Comparison of ENCODE assay signal across 1 cellular context in the genomic region with DNA sequence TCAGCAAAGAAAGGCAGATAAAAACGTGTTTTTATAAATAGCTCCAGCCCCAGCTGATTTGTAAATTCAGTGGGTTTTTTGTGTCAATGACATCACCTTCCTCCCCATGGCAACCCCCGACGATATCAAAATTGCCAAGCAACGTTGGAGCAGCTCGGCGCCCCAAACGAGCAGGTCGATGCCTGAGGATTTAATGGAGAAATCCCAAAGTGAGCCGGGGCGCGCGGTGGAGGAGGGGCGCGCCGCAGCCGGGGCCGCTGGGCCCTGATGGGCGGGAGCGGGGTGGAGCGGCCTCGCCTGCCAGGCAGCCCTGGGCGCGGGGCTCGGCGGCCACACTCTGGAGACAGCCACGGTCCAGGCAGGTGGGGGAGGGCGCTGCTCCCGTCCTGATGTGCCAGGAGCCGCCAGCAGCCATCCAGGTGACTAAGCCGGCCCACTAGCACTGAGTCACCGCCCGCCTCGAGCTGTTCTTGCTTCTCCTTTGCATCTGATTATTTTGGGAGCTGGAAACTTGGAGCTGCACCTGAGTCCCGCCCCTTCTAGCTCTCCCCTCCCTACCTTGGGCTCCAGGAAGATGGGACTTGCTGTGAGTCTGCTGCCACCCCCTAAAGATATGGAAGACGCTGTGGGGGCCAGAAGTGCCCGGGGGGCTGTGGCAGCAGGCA.
A peak's percentile ranks its signal among the peaks of the same experiment; 100 is the strongest.
TF ChIP-seq lines count a peak whose summit lies in the region.

A gene (plus strand): TSS at position 137 of the 665 bp plus-strand sequence. CDS start 25,723 bp downstream, outside the sequence.

TF ChIP-seq in IMR-90, 13 proteins besides CTCF, POLR2A, EP300 and RAD21:
- TF ChIP-seq NFE2L2 (IDR thresholded peaks at IDR 0.05; ENCODE audit: low read depth, low read length), result no peak
- TF ChIP-seq RCOR1 (IDR thresholded peaks at IDR 0.05; ENCODE audit: insufficient replicate concordance, low read length), result no peak
- TF ChIP-seq FOS (IDR thresholded peaks at IDR 0.05; ENCODE audit: low read depth, low read length), result peak; percentile 64
TF ChIP-seq in IMR-90: peak in this region for 1.
